In the genomic region with DNA sequence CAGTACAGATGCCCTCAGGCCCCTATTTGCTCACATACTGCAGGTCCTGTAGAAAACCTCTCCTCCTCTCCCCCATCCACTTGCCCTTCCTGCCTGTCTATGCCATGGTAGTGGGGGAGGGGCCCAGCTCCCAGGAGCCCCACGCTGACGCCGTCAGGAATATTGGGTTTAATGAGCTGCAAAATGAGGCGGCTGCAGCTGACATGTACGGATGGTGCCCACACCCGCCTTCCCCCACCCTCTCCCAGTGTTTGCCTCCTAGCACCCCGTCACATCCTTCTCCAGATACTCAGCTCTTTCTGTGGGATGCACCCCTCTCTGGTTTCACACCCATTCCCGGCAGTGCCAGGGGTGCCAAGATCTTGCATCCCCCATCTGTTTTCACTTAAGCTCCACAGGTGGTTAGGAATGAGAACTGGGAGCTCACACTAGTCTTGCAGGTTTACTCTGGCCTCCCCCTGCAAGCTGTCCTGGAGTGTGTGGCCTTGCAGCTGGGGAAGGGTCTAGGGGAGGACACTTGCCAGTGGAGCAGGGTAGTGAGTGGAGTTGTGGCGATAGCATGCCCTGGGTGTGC, we compare ENCODE assay signal across 1 cellular context.
TF ChIP-seq lines count a peak whose summit lies in the region.

No MANE protein-coding gene starts in this region.

TF ChIP-seq in HepG2, 621 proteins besides CTCF, POLR2A, EP300 and RAD21:
- TF ChIP-seq FOXP1 (IDR thresholded peaks at IDR 0.05) = no peak
- TF ChIP-seq FOXP1 (CRISPR knock-in tag; IDR thresholded peaks at IDR 0.05) = no peak
- no peak for TF ChIP-seq ZNF329 (CRISPR knock-in tag; IDR thresholded peaks at IDR 0.05; ENCODE audit: low read depth)
